8 cellular contexts compared by ENCODE assay signal in genomic region chr15:65377976-65378366, GRCh38. TPM values are rescaled to one million over a fixed set of nuclear protein-coding genes. Genes with fewer than 3 reads are reported as not detected.
DNase-seq lines count a peak whose midpoint lies in the region; ATAC-seq and TF ChIP-seq lines count a peak whose summit lies in the region.

Gene IGDCC3 (minus strand): TSS chr15:65378002. CDS start chr15:65377788, 214 bp downstream.

- H3K9ac ChIP-seq in GM23248, result no peak within 1 kb of the TSS

- no peaks in the 10 kb centered on the region for H3K9me3 Mint-ChIP-seq in WTC11

- H3K79me2 ChIP-seq in GM23248 (ENCODE audit: insufficient read depth), result no peaks in the 10 kb centered on the region

- TF ChIP-seq CTCF in WTC11 (IDR thresholded peaks at IDR 0.05), result no peak
- no peak for TF ChIP-seq CTCF in left ventricle myocardium inferior (IDR thresholded peaks at IDR 0.05; ENCODE audit: borderline replicate concordance)
- TF ChIP-seq CTCF in retinal pigment epithelial cell (conservative IDR thresholded peaks at IDR 0.05; ENCODE audit: low read depth, low read length), result no peak

- H3K36me3 ChIP-seq in GM23248 (ENCODE audit: low read depth) (no peaks in the 10 kb centered on the region), left ventricle myocardium inferior (no peaks in the 10 kb centered on the region)

- intact Hi-C loops in left ventricle myocardium inferior (cut with micrococcal nuclease), result loop anchor here (5.0 kb wide), 1 partner anchor 56 kb away; no protein-coding TSS in a partner anchor

- H3K36me3 Mint-ChIP-seq in WTC11, result peaks cover 20% of the 10 kb centered on the region

- peak within 1 kb of the TSS; percentile 96 for H3K27ac Mint-ChIP-seq in WTC11

- CTCF ChIA-PET in WTC11 (lab: Charles Lee), result interaction anchor here (0.7 to 3.0 kb wide), 8 partner anchors 9 to 73 kb away, joined by 3 to 30 read pairs (median 6); partner anchors contain the start of gene RNU5B-1

- H3K9me3 ChIP-seq in GM23248 (ENCODE audit: low read depth), result no peaks in the 10 kb centered on the region
- no peaks in the 10 kb centered on the region for H3K9me3 ChIP-seq in left ventricle myocardium inferior (replicated peaks)

- peak within 1 kb of the TSS; percentile 68 for H2AFZ ChIP-seq in GM23248

- WGBS in GM23248 (ENCODE audit: low coverage in 1 of 2, low lambda C conversion rate in 2 of 2, missing lambda C conversion rate in 2 of 2), 2 experiments, result 1% methylated on average over 19 to 39 of the region's 42 CpGs

- POLR2A ChIA-PET in WTC11 (lab: Charles Lee), result interaction anchor here (0.9 to 1.7 kb wide), 4 partner anchors 10 to 39 kb away, joined by 3 to 4 read pairs (median 3); no protein-coding TSS in a partner anchor

- H4K20me1 ChIP-seq in GM23248 (ENCODE audit: insufficient read depth), result no peaks in the 10 kb centered on the region

- H3K27me3 ChIP-seq in GM23248 (replicated peaks; ENCODE audit: insufficient read depth), result peaks cover 74% of the 10 kb centered on the region
- peaks cover 72% of the 10 kb centered on the region for H3K27me3 ChIP-seq in left ventricle myocardium inferior (ENCODE audit: low read depth)

- H3K27ac ChIP-seq in GM23248 (no peak within 1 kb of the TSS), left ventricle myocardium inferior (replicated peaks) (no peak within 1 kb of the TSS)

- no peaks in the 10 kb centered on the region for H3K9me2 ChIP-seq in GM23248 (ENCODE audit: insufficient read depth)

- peak; percentile 13 for DNase-seq in GM23248
- DNase-seq in WTC11 (ENCODE audit: low spot score), result peak; percentile 84
- no peak for DNase-seq in left ventricle myocardium inferior
- DNase-seq in retinal pigment epithelial cell (ENCODE audit: low read depth), result no peak
- DNase-seq in NK-92 treated with Interleukin-12 subunit alpha and Interleukin-12 subunit beta, amount 100 ng/mL, for 24 hours (lab: John Stamatoyannopoulos, UW), result no peak
- DNase-seq in activated CD4-positive, alpha-beta T cell treated with anti-CD3 and anti-CD28 coated beads, Interleukin-2, amount 50 U/mL, for 4 hours, result no peak

- H3K4me2 ChIP-seq in GM23248 (ENCODE audit: unreplicated experiment), result peak within 1 kb of the TSS; percentile 82

- H3K27me3 Mint-ChIP-seq in WTC11 (ENCODE audit: low read depth), result peaks cover 24% of the 10 kb centered on the region

- no peaks in the 10 kb centered on the region for H3F3A ChIP-seq in GM23248 (ENCODE audit: insufficient read depth)

- H3K4me3 ChIP-seq in GM23248 (peak within 1 kb of the TSS; percentile 69), left ventricle myocardium inferior (peak within 1 kb of the TSS; percentile 73), retinal pigment epithelial cell (ENCODE audit: low read length) (peak within 1 kb of the TSS; percentile 50)

- peak within 1 kb of the TSS; percentile 94 for H3K4me3 Mint-ChIP-seq in WTC11

- peaks cover 45% of the 10 kb centered on the region for H3K4me1 Mint-ChIP-seq in WTC11

- in situ Hi-C loops in GM23248 (cut with MboI), result no loop called here

- no peaks in the 10 kb centered on the region for H3K4me1 ChIP-seq in GM23248 (ENCODE audit: insufficient read depth)
- peaks cover 24% of the 10 kb centered on the region for H3K4me1 ChIP-seq in left ventricle myocardium inferior

- ATAC-seq in WTC11 (peak; percentile 59), GM21723 (IDR thresholded peaks at IDR 0.05; ENCODE audit: unreplicated experiment) (no peak), GM19395 (IDR thresholded peaks at IDR 0.05; ENCODE audit: unreplicated experiment) (no peak)

TF ChIP-seq in WTC11, 78 proteins besides CTCF, POLR2A, EP300 and RAD21:
- 0 out of 2 replicates have a peak, but pooled peaks have one; percentile 2 for TF ChIP-seq USF2 (CRISPR knock-in tag; IDR thresholded peaks at IDR 0.05)
- TF ChIP-seq ETV6 (CRISPR knock-in tag; IDR thresholded peaks at IDR 0.05), result 0 out of 2 replicates have a peak, but pooled peaks have one; percentile 35
- no peak; the same call in 1 of the 2 replicates for TF ChIP-seq MAX (CRISPR knock-in tag; IDR thresholded peaks at IDR 0.05)
- no peak for TF ChIP-seq NR3C1 (CRISPR knock-in tag; conservative IDR thresholded peaks at IDR 0.05; ENCODE audit: low read depth)
- no peak for TF ChIP-seq KAT7 (CRISPR knock-in tag; IDR thresholded peaks at IDR 0.05; ENCODE audit: borderline replicate concordance)
- TF ChIP-seq, protein P1, sequence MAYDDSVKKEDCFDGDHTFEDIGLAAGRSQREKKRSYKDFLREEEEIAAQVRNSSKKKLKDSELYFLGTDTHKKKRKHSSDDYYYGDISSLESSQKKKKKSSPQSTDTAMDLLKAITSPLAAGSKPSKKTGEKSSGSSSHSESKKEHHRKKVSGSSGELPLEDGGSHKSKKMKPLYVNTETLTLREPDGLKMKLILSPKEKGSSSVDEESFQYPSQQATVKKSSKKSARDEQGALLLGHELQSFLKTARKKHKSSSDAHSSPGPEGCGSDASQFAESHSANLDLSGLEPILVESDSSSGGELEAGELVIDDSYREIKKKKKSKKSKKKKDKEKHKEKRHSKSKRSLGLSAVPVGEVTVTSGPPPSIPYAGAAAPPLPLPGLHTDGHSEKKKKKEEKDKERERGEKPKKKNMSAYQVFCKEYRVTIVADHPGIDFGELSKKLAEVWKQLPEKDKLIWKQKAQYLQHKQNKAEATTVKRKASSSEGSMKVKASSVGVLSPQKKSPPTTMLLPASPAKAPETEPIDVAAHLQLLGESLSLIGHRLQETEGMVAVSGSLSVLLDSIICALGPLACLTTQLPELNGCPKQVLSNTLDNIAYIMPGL (CRISPR knock-in tag; IDR thresholded peaks at IDR 0.05), result peak; percentile 45; the same call in 1 of the 2 replicates
- peak; percentile 74; the same call in 1 of the 2 replicates for TF ChIP-seq ZNF281 (CRISPR knock-in tag; IDR thresholded peaks at IDR 0.05)
- TF ChIP-seq, protein P2, sequence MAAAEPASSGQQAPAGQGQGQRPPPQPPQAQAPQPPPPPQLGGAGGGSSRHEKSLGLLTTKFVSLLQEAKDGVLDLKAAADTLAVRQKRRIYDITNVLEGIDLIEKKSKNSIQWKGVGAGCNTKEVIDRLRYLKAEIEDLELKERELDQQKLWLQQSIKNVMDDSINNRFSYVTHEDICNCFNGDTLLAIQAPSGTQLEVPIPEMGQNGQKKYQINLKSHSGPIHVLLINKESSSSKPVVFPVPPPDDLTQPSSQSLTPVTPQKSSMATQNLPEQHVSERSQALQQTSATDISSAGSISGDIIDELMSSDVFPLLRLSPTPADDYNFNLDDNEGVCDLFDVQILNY (CRISPR knock-in tag; IDR thresholded peaks at IDR 0.05), result 0 out of 2 replicates have a peak, but pooled peaks have one; percentile 46
- no peak for TF ChIP-seq ZNF671 (CRISPR knock-in tag; IDR thresholded peaks at IDR 0.05)
- no peak for TF ChIP-seq MXD4 (CRISPR knock-in tag; IDR thresholded peaks at IDR 0.05; ENCODE audit: borderline replicate concordance)
- TF ChIP-seq NR2C2 (CRISPR knock-in tag; IDR thresholded peaks at IDR 0.05), result no peak

RNA-seq across cellular contexts. Expression of gene IGDCC3, which starts in this region (rescaled TPM):
- total RNA-seq in GM23248 (2014; rRNA removed; shearing (Covaris generic)), result 0.13 TPM in 1 of 2 replicates, not detected in the other
- 0.11 TPM in 1 of 2 replicates, not detected in the other for polyA plus RNA-seq in GM23248 (2016; fragmentation: Nextera tagmentation; extraction: Ambion mirVana)
- total RNA-seq in WTC11 (2021), result 49.2 to 53.5 TPM (median 53.5 TPM) in 3 replicates
- 0.16 TPM for total RNA-seq in left ventricle myocardium inferior

Comparison
In these comparisons a context has a peak if more than half of its experiments do, and no peak if none do; other contexts are left out.
1. RNA of gene IGDCC3 (total RNA-seq): 49.2 to 53.5 TPM in WTC11; 0.16 TPM in left ventricle myocardium inferior (single experiment) and 0.13 TPM in GM23248; every median in the first group is over 10 times any median in the second.
2. Peak in DNase-seq, H3K4me3 ChIP-seq and H3K4me2 ChIP-seq in GM23248; RNA of the gene not detected or under 1 TPM.
3. Peak in every context shown above with its lines, with median percentiles within 50 percentile points of each other: H3K4me3 ChIP-seq.